Comparison of ENCODE assay signal across 1 cellular context in the genomic region with DNA sequence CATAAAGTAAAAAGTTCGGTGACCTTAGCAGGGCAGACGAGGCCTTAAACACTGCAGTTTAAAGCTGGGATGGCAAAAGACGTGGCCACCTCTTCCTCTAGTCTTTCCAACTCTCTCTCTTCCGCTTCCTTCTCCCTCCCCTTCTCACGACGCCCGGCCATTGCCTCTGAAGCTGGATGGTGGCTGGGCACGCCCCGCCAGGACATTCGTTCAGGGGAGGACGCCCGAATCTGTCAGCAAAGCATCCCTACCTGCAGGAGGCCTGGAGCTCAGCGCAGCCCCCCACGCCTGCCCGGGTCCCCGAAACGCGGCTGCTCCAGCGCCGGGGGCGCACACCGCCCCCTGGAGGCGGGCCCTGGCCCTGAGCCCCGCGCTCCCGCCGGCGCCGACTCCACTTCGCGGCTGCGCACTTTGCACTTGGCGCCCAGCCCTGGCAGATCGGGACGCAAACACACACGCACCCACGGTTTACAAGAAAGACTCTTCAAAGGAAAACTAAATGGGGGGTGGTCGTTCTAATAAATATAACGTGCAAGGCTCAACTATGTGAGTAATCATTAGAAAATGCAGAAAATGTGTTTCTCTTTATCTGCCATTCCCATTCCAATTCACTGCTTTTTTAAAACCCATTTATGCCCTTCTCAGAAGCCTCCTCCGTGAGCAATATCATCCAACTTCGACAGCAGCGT.
TF ChIP-seq lines count a peak whose summit lies in the region.

No MANE protein-coding gene starts in this region.

TF ChIP-seq in GM12878, 131 proteins besides CTCF, POLR2A, EP300 and RAD21 (continued from another document):
- TF ChIP-seq, protein P1, sequence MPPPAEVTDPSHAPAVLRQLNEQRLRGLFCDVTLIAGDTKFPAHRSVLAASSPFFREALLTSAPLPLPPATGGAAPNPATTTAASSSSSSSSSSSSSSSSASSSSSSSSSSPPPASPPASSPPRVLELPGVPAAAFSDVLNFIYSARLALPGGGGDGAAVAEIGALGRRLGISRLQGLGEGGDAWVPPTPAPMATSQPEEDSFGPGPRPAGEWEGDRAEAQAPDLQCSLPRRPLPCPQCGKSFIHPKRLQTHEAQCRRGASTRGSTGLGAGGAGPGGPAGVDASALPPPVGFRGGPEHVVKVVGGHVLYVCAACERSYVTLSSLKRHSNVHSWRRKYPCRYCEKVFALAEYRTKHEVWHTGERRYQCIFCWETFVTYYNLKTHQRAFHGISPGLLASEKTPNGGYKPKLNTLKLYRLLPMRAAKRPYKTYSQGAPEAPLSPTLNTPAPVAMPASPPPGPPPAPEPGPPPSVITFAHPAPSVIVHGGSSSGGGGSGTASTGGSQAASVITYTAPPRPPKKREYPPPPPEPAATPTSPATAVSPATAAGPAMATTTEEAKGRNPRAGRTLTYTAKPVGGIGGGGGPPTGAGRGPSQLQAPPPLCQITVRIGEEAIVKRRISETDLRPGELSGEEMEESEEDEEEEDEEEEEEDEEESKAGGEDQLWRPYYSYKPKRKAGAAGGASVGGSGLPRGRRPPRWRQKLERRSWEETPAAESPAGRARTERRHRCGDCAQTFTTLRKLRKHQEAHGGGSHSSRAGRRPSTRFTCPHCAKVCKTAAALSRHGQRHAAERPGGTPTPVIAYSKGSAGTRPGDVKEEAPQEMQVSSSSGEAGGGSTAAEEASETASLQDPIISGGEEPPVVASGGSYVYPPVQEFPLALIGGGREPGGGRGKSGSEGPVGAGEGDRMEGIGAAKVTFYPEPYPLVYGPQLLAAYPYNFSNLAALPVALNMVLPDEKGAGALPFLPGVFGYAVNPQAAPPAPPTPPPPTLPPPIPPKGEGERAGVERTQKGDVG (CRISPR knock-in tag; IDR thresholded peaks at IDR 0.05) = no peak
- TF ChIP-seq, protein P2, sequence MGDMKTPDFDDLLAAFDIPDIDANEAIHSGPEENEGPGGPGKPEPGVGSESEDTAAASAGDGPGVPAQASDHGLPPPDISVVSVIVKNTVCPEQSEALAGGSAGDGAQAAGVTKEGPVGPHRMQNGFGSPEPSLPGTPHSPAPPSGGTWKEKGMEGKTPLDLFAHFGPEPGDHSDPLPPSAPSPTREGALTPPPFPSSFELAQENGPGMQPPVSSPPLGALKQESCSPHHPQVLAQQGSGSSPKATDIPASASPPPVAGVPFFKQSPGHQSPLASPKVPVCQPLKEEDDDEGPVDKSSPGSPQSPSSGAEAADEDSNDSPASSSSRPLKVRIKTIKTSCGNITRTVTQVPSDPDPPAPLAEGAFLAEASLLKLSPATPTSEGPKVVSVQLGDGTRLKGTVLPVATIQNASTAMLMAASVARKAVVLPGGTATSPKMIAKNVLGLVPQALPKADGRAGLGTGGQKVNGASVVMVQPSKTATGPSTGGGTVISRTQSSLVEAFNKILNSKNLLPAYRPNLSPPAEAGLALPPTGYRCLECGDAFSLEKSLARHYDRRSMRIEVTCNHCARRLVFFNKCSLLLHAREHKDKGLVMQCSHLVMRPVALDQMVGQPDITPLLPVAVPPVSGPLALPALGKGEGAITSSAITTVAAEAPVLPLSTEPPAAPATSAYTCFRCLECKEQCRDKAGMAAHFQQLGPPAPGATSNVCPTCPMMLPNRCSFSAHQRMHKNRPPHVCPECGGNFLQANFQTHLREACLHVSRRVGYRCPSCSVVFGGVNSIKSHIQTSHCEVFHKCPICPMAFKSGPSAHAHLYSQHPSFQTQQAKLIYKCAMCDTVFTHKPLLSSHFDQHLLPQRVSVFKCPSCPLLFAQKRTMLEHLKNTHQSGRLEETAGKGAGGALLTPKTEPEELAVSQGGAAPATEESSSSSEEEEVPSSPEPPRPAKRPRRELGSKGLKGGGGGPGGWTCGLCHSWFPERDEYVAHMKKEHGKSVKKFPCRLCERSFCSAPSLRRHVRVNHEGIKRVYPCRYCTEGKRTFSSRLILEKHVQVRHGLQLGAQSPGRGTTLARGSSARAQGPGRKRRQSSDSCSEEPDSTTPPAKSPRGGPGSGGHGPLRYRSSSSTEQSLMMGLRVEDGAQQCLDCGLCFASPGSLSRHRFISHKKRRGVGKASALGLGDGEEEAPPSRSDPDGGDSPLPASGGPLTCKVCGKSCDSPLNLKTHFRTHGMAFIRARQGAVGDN (IDR thresholded peaks at IDR 0.05) = 0 out of 2 replicates have a peak, but pooled peaks have one; percentile 61
- TF ChIP-seq NFXL1 (IDR thresholded peaks at IDR 0.05; ENCODE audit: borderline replicate concordance) (no peak), TAF1 (IDR thresholded peaks at IDR 0.05; ENCODE audit: borderline replicate concordance, low read depth, low read length) (no peak), ZZZ3 (IDR thresholded peaks at IDR 0.05; ENCODE audit: control insufficient read depth, insufficient read length, low read depth) (no peak), BHLHE40 (IDR thresholded peaks at IDR 0.05; ENCODE audit: borderline replicate concordance in 1 of 2, low read depth in 2 of 2, low read length in 1 of 2) (no peak), ZBED1 (IDR thresholded peaks at IDR 0.05; ENCODE audit: borderline replicate concordance) (no peak), POLR2AphosphoS5 (IDR thresholded peaks at IDR 0.05; ENCODE audit: low read length) (no peak), LARP7 (IDR thresholded peaks at IDR 0.05) (peak; percentile 81), SMARCA5 (IDR thresholded peaks at IDR 0.05) (0 out of 2 replicates have a peak, but pooled peaks have one; percentile 65), MTA3 (IDR thresholded peaks at IDR 0.05; ENCODE audit: borderline replicate concordance, low read length) (no peak), NR2C2 (IDR thresholded peaks at IDR 0.05; ENCODE audit: borderline replicate concordance, control insufficient read depth, insufficient read length, low read depth) (no peak), CBFB (IDR thresholded peaks at IDR 0.05; ENCODE audit: low read depth) (no peak), SREBF1 (IDR thresholded peaks at IDR 0.05; ENCODE audit: low read length) (no peak), IKZF2 (IDR thresholded peaks at IDR 0.05) (no peak), ZNF384 (IDR thresholded peaks at IDR 0.05; ENCODE audit: borderline replicate concordance, low read depth, low read length) (no peak), HDGF (IDR thresholded peaks at IDR 0.05) (no peak)
- TF ChIP-seq, protein P3, sequence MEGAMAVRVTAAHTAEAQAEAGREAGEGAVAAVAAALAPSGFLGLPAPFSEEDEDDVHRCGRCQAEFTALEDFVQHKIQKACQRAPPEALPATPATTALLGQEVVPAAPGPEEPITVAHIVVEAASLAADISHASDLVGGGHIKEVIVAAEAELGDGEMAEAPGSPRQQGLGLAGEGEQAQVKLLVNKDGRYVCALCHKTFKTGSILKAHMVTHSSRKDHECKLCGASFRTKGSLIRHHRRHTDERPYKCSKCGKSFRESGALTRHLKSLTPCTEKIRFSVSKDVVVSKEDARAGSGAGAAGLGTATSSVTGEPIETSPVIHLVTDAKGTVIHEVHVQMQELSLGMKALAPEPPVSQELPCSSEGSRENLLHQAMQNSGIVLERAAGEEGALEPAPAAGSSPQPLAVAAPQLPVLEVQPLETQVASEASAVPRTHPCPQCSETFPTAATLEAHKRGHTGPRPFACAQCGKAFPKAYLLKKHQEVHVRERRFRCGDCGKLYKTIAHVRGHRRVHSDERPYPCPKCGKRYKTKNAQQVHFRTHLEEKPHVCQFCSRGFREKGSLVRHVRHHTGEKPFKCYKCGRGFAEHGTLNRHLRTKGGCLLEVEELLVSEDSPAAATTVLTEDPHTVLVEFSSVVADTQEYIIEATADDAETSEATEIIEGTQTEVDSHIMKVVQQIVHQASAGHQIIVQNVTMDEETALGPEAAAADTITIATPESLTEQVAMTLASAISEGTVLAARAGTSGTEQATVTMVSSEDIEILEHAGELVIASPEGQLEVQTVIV (IDR thresholded peaks at IDR 0.05; ENCODE audit: borderline replicate concordance, partially characterized antibody) = no peak
- TF ChIP-seq, protein P4, sequence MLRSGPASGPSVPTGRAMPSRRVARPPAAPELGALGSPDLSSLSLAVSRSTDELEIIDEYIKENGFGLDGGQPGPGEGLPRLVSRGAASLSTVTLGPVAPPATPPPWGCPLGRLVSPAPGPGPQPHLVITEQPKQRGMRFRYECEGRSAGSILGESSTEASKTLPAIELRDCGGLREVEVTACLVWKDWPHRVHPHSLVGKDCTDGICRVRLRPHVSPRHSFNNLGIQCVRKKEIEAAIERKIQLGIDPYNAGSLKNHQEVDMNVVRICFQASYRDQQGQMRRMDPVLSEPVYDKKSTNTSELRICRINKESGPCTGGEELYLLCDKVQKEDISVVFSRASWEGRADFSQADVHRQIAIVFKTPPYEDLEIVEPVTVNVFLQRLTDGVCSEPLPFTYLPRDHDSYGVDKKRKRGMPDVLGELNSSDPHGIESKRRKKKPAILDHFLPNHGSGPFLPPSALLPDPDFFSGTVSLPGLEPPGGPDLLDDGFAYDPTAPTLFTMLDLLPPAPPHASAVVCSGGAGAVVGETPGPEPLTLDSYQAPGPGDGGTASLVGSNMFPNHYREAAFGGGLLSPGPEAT (IDR thresholded peaks at IDR 0.05; ENCODE audit: low read depth) = 0 out of 2 replicates have a peak, but pooled peaks have one; percentile 5
- TF ChIP-seq, protein P5, sequence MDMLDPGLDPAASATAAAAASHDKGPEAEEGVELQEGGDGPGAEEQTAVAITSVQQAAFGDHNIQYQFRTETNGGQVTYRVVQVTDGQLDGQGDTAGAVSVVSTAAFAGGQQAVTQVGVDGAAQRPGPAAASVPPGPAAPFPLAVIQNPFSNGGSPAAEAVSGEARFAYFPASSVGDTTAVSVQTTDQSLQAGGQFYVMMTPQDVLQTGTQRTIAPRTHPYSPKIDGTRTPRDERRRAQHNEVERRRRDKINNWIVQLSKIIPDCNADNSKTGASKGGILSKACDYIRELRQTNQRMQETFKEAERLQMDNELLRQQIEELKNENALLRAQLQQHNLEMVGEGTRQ (IDR thresholded peaks at IDR 0.05; ENCODE audit: borderline replicate concordance, low read depth, low read length) = no peak
- TF ChIP-seq, protein P6, sequence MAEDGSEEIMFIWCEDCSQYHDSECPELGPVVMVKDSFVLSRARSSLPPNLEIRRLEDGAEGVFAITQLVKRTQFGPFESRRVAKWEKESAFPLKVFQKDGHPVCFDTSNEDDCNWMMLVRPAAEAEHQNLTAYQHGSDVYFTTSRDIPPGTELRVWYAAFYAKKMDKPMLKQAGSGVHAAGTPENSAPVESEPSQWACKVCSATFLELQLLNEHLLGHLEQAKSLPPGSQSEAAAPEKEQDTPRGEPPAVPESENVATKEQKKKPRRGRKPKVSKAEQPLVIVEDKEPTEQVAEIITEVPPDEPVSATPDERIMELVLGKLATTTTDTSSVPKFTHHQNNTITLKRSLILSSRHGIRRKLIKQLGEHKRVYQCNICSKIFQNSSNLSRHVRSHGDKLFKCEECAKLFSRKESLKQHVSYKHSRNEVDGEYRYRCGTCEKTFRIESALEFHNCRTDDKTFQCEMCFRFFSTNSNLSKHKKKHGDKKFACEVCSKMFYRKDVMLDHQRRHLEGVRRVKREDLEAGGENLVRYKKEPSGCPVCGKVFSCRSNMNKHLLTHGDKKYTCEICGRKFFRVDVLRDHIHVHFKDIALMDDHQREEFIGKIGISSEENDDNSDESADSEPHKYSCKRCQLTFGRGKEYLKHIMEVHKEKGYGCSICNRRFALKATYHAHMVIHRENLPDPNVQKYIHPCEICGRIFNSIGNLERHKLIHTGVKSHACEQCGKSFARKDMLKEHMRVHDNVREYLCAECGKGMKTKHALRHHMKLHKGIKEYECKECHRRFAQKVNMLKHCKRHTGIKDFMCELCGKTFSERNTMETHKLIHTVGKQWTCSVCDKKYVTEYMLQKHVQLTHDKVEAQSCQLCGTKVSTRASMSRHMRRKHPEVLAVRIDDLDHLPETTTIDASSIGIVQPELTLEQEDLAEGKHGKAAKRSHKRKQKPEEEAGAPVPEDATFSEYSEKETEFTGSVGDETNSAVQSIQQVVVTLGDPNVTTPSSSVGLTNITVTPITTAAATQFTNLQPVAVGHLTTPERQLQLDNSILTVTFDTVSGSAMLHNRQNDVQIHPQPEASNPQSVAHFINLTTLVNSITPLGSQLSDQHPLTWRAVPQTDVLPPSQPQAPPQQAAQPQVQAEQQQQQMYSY (CRISPR knock-in tag; IDR thresholded peaks at IDR 0.05) = no peak
